In genomic region chr11:103028304-103029020, GRCh38 we compare ENCODE assay signal across 7 cellular contexts.
DNase-seq lines count a peak whose midpoint lies in the region; ATAC-seq lines count a peak whose summit lies in the region.
"Not testable (repeated sequence)": the region's sequence is repeated elsewhere in the genome, so short reads cannot be mapped to it uniquely, and the experiment has no call there.

No MANE protein-coding gene starts in this region.

- peaks cover 12% of the 10 kb centered on the region for H3K9me3 Mint-ChIP-seq in T-helper 1 cell treated with Interleukin-12 subunit alpha and Interleukin-12 subunit beta and Interleukin-4 antibody, amounts not matched to agents 30 μg/mL and 1 μg/mL, for 36 hours
- not testable (repeated sequence) for H3K9me3 Mint-ChIP-seq in activated naive CD4-positive, alpha-beta T cell treated with anti-CD3 and anti-CD28 coated beads, Interleukin-2, amount 50 U/mL, for 72 hours

- peaks cover 21% of the 10 kb centered on the region for H3K4me1 Mint-ChIP-seq in T-helper 1 cell treated with Interleukin-12 subunit alpha and Interleukin-12 subunit beta and Interleukin-4 antibody, amounts not matched to agents 30 μg/mL and 1 μg/mL, for 36 hours (ENCODE audit: low read depth)

- not testable (repeated sequence) for H3K27me3 Mint-ChIP-seq in T-helper 1 cell treated with Interleukin-12 subunit alpha and Interleukin-12 subunit beta and Interleukin-4 antibody, amounts not matched to agents 30 μg/mL and 1 μg/mL, for 36 hours (ENCODE audit: low read depth)

- H3K4me3 Mint-ChIP-seq in T-helper 1 cell treated with Interleukin-12 subunit alpha and Interleukin-12 subunit beta and Interleukin-4 antibody, amounts not matched to agents 30 μg/mL and 1 μg/mL, for 36 hours, result not testable (repeated sequence)

- peak; percentile 98 for ATAC-seq in GM18519 (IDR thresholded peaks at IDR 0.05; ENCODE audit: low FRiP score, unreplicated experiment)
- ATAC-seq in GM19397 (IDR thresholded peaks at IDR 0.05; ENCODE audit: unreplicated experiment), result peak; percentile 91
- peak; percentile 94 for ATAC-seq in GM21723 (IDR thresholded peaks at IDR 0.05; ENCODE audit: unreplicated experiment)
- peak; percentile 89 for ATAC-seq in HG02970 (IDR thresholded peaks at IDR 0.05; ENCODE audit: low FRiP score, unreplicated experiment)
- peak; percentile 96 for ATAC-seq in HG03378 (IDR thresholded peaks at IDR 0.05; ENCODE audit: unreplicated experiment)
- ATAC-seq in activated naive CD4-positive, alpha-beta T cell treated with anti-CD3 and anti-CD28 coated beads, Interleukin-2, amount 50 U/mL, for 72 hours, result peak; percentile 93 to 94

- peaks cover 10% of the 10 kb centered on the region for H3K36me3 Mint-ChIP-seq in T-helper 1 cell treated with Interleukin-12 subunit alpha and Interleukin-12 subunit beta and Interleukin-4 antibody, amounts not matched to agents 30 μg/mL and 1 μg/mL, for 36 hours (ENCODE audit: low read depth)
- H3K36me3 Mint-ChIP-seq in activated naive CD4-positive, alpha-beta T cell treated with anti-CD3 and anti-CD28 coated beads, Interleukin-2, amount 50 U/mL, for 72 hours, result peaks cover 0 to 12% of the 10 kb centered on the region in 2 donors

- peak in 1 of 2 donors; percentile 16 for DNase-seq in activated naive CD4-positive, alpha-beta T cell treated with anti-CD3 and anti-CD28 coated beads, Interleukin-2, amount 50 U/mL, for 72 hours (ENCODE audit: low spot score in 2 of 2)

- peak overlapping the region; percentile 83 for H3K27ac Mint-ChIP-seq in T-helper 1 cell treated with Interleukin-12 subunit alpha and Interleukin-12 subunit beta and Interleukin-4 antibody, amounts not matched to agents 30 μg/mL and 1 μg/mL, for 36 hours
- peak overlapping the region; percentile 30 to 57 for H3K27ac Mint-ChIP-seq in activated naive CD4-positive, alpha-beta T cell treated with anti-CD3 and anti-CD28 coated beads, Interleukin-2, amount 50 U/mL, for 72 hours
